1 cellular context compared by ENCODE assay signal in genomic region chr11:69630009-69630870, GRCh38.
TF ChIP-seq lines count a peak whose summit lies in the region.

No MANE protein-coding gene starts in this region.

TF ChIP-seq in K562, 482 proteins besides CTCF, POLR2A, EP300 and RAD21 (continues in another document):
- no peak for TF ChIP-seq LEF1 (IDR thresholded peaks at IDR 0.05)
- no peak for TF ChIP-seq SRSF7 (optimal IDR thresholded peaks at IDR 0.05; ENCODE audit: low read depth, low read length)
- no peak for TF ChIP-seq PML (IDR thresholded peaks at IDR 0.05; ENCODE audit: low read length)
- no peak for TF ChIP-seq MCM3 (IDR thresholded peaks at IDR 0.05)
- peak; percentile 65 for TF ChIP-seq NFYB (IDR thresholded peaks at IDR 0.05; ENCODE audit: extremely low read depth, insufficient read length)
- no peak for TF ChIP-seq EHMT2 (IDR thresholded peaks at IDR 0.05)
- no peak for TF ChIP-seq XRCC5 (IDR thresholded peaks at IDR 0.05; ENCODE audit: low read depth, low read length)
- TF ChIP-seq ZNF133 (CRISPR knock-in tag; IDR thresholded peaks at IDR 0.05), result no peak
- no peak for TF ChIP-seq ZFP91 (CRISPR knock-in tag; IDR thresholded peaks at IDR 0.05)
- peak; percentile 12 for TF ChIP-seq FOS (IDR thresholded peaks at IDR 0.05; ENCODE audit: extremely low read depth, insufficient read length)
- peak; percentile 28; the same call in 1 of the 2 replicates for TF ChIP-seq CREB3L1 (IDR thresholded peaks at IDR 0.05; ENCODE audit: borderline replicate concordance, low read depth)
- TF ChIP-seq CEBPB (tag; IDR thresholded peaks at IDR 0.05), result no peak
- no peak for TF ChIP-seq THRA (IDR thresholded peaks at IDR 0.05)
- no peak for TF ChIP-seq ZNF134 (CRISPR knock-in tag; conservative IDR thresholded peaks at IDR 0.05)
- no peak for TF ChIP-seq SRSF3 (IDR thresholded peaks at IDR 0.05; ENCODE audit: insufficient read depth, low read length)
- no peak for TF ChIP-seq BHLHE40 (IDR thresholded peaks at IDR 0.05; ENCODE audit: low read length)
- no peak for TF ChIP-seq ZNF280A (IDR thresholded peaks at IDR 0.05; ENCODE audit: low read depth, partially characterized antibody)
- TF ChIP-seq, protein P1, sequence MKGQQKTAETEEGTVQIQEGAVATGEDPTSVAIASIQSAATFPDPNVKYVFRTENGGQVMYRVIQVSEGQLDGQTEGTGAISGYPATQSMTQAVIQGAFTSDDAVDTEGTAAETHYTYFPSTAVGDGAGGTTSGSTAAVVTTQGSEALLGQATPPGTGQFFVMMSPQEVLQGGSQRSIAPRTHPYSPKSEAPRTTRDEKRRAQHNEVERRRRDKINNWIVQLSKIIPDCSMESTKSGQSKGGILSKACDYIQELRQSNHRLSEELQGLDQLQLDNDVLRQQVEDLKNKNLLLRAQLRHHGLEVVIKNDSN (CRISPR knock-in tag; IDR thresholded peaks at IDR 0.05), result peak; percentile 97
- no peak for TF ChIP-seq ZNF140 (CRISPR knock-in tag; IDR thresholded peaks at IDR 0.05)
- TF ChIP-seq ZNF586 (CRISPR knock-in tag; conservative IDR thresholded peaks at IDR 0.05), result no peak
- TF ChIP-seq HCFC1 (IDR thresholded peaks at IDR 0.05; ENCODE audit: low read depth, low read length), result peak; percentile 90
- TF ChIP-seq ZNF146 (CRISPR knock-in tag; IDR thresholded peaks at IDR 0.05; ENCODE audit: unreplicated experiment), result no peak
- TF ChIP-seq, protein P2, sequence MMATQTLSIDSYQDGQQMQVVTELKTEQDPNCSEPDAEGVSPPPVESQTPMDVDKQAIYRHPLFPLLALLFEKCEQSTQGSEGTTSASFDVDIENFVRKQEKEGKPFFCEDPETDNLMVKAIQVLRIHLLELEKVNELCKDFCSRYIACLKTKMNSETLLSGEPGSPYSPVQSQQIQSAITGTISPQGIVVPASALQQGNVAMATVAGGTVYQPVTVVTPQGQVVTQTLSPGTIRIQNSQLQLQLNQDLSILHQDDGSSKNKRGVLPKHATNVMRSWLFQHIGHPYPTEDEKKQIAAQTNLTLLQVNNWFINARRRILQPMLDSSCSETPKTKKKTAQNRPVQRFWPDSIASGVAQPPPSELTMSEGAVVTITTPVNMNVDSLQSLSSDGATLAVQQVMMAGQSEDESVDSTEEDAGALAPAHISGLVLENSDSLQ (IDR thresholded peaks at IDR 0.05), result 0 out of 2 replicates have a peak, but pooled peaks have one; percentile 5
- no peak for TF ChIP-seq ZNF324 (CRISPR knock-in tag; IDR thresholded peaks at IDR 0.05)
- no peak for TF ChIP-seq ZNF77 (CRISPR knock-in tag; IDR thresholded peaks at IDR 0.05)
- TF ChIP-seq HMG20B (CRISPR knock-in tag; IDR thresholded peaks at IDR 0.05), result no peak
- no peak for TF ChIP-seq RBFOX2 (IDR thresholded peaks at IDR 0.05; ENCODE audit: low read depth, low read length)
- no peak for TF ChIP-seq SUPT5H (IDR thresholded peaks at IDR 0.05)
- TF ChIP-seq, protein P3, sequence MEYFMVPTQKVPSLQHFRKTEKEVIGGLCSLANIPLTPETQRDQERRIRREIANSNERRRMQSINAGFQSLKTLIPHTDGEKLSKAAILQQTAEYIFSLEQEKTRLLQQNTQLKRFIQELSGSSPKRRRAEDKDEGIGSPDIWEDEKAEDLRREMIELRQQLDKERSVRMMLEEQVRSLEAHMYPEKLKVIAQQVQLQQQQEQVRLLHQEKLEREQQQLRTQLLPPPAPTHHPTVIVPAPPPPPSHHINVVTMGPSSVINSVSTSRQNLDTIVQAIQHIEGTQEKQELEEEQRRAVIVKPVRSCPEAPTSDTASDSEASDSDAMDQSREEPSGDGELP (CRISPR knock-in tag; IDR thresholded peaks at IDR 0.05; ENCODE audit: borderline replicate concordance), result no peak
- no peak for TF ChIP-seq SMAD3 (CRISPR knock-in tag; conservative IDR thresholded peaks at IDR 0.05)
- TF ChIP-seq PREB (CRISPR knock-in tag; IDR thresholded peaks at IDR 0.05), result no peak
- TF ChIP-seq CBX2 (IDR thresholded peaks at IDR 0.05; ENCODE audit: insufficient read depth, low read length, poor library complexity, severe bottlenecking), result no peak
- TF ChIP-seq KDM1A (IDR thresholded peaks at IDR 0.05), result no peak
- TF ChIP-seq, protein P4, sequence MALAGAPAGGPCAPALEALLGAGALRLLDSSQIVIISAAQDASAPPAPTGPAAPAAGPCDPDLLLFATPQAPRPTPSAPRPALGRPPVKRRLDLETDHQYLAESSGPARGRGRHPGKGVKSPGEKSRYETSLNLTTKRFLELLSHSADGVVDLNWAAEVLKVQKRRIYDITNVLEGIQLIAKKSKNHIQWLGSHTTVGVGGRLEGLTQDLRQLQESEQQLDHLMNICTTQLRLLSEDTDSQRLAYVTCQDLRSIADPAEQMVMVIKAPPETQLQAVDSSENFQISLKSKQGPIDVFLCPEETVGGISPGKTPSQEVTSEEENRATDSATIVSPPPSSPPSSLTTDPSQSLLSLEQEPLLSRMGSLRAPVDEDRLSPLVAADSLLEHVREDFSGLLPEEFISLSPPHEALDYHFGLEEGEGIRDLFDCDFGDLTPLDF (CRISPR knock-in tag; IDR thresholded peaks at IDR 0.05), result no peak
- no peak for TF ChIP-seq ZNF408 (CRISPR knock-in tag; IDR thresholded peaks at IDR 0.05; ENCODE audit: low read depth)
- no peak for TF ChIP-seq ZNF766 (CRISPR knock-in tag; conservative IDR thresholded peaks at IDR 0.05)
- peak; percentile 68 to 71; a peak in 3 of 4 replicates for TF ChIP-seq SIX5 (IDR thresholded peaks at IDR 0.05; ENCODE audit: borderline replicate concordance in 1 of 2, insufficient read depth in 1 of 2, low read depth in 1 of 2, low read length in 2 of 2)
- no peak for TF ChIP-seq AFF1 (IDR thresholded peaks at IDR 0.05; ENCODE audit: low read depth in 1 of 2, partially characterized antibody in 2 of 2)
- no peak for TF ChIP-seq CREB5 (CRISPR knock-in tag; IDR thresholded peaks at IDR 0.05)
- TF ChIP-seq ARID3A (IDR thresholded peaks at IDR 0.05; ENCODE audit: borderline replicate concordance, low read depth, low read length), result no peak
